14 cellular contexts compared by ENCODE assay signal in the genomic region with DNA sequence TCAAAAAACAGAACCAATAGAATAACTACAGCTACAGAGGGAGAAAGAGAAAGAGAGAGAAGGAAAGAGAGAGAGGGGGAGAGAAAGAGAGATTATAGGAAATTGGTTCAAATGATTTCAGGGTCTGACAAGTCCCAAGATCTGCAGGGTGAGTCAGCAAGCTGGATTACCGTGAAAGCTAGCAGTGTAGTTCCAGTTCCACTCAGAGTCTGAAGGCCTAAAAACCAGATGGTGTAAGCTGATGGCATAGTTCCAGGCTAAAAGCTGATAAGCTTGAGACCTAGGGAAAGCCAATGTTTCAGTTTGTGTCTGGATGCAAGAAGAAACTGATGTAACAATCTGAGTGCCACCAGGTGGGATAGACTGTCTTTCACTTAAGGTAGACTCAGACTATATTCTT.
DNase-seq lines count a peak whose midpoint lies in the region; ATAC-seq, FAIRE-seq and TF ChIP-seq lines count a peak whose summit lies in the region.
"Had no signal": no experiment of that assay in that cellular context is flagged by ENCODE, and none has a peak within 500 bp of the region (broad histone marks: within the 10 kb centered on the region; RNA-seq: fewer than 3 reads in every experiment).

No MANE protein-coding gene starts in this region.

- no peak for FAIRE-seq in keratinocyte (lab: Jason Lieb, UNC)

- no peaks in the 10 kb centered on the region for H3K79me1 ChIP-seq in IMR-90 (ENCODE audit: low read depth in 1 of 2, low read length in 2 of 2)

- TF ChIP-seq CTCF in IMR-90 (conservative IDR thresholded peaks at IDR 0.05; ENCODE audit: low read depth, low read length) (no peak), body of pancreas (IDR thresholded peaks at IDR 0.05) (peak in 1 of 7 experiments; percentile 4), keratinocyte (optimal IDR thresholded peaks at IDR 0.05 in 1 of 3, IDR thresholded peaks at IDR 0.05 in 1 of 3, conservative IDR thresholded peaks at IDR 0.05 in 1 of 3; ENCODE audit: extremely low read depth in 1 of 3, insufficient read depth in 2 of 3, low read length in 3 of 3) (no peak), ascending aorta (IDR thresholded peaks at IDR 0.05) (no peak), sigmoid colon (IDR thresholded peaks at IDR 0.05) (no peak)
- TF ChIP-seq CTCF in activated CD8-positive, alpha-beta T cell treated with anti-CD3 and anti-CD28 coated beads for 36 hours (IDR thresholded peaks at IDR 0.05): no peak

- H3K4me3 ChIP-seq in IMR-90 (ENCODE audit: insufficient read depth, low read depth, low read length) (no peak overlapping the region), body of pancreas (no peak overlapping the region), keratinocyte (ENCODE audit: control insufficient read depth in 2 of 3, extremely low read depth in 1 of 3, insufficient read depth in 2 of 3, low read depth in 1 of 3, low read length in 3 of 3) (no peak overlapping the region), ascending aorta (no peak overlapping the region), sigmoid colon (no peak overlapping the region)
- H3K4me3 ChIP-seq: stomach had no signal

- H3K9ac ChIP-seq in IMR-90 (ENCODE audit: low read depth, low read length): no peak overlapping the region
- no peak overlapping the region for H3K9ac ChIP-seq in keratinocyte (ENCODE audit: control insufficient read depth, extremely low read depth, insufficient read depth, low read length)

- intact Hi-C loops in IMR-90 (cut with micrococcal nuclease): no loop called here
- intact Hi-C loops in body of pancreas (cut with DNase I): no loop called here
- intact Hi-C loops in ascending aorta (cut with DNase I): no loop called here
- intact Hi-C loops in activated CD8-positive, alpha-beta T cell treated with anti-CD3 and anti-CD28 coated beads for 36 hours (cut with micrococcal nuclease): no loop called here
- intact Hi-C loops in sigmoid colon (cut with DNase I): no loop called here

- no peaks in the 10 kb centered on the region for H3K4me1 ChIP-seq in IMR-90 (ENCODE audit: control insufficient read depth, insufficient read depth, low read length)
- peaks cover 21% of the 10 kb centered on the region for H3K4me1 ChIP-seq in body of pancreas
- H3K4me1 ChIP-seq in keratinocyte (ENCODE audit: control insufficient read depth, extremely low read depth, insufficient read depth, low read length): peaks cover 22% of the 10 kb centered on the region
- no peaks in the 10 kb centered on the region for H3K4me1 ChIP-seq in ascending aorta
- H3K4me1 ChIP-seq in sigmoid colon: no peaks in the 10 kb centered on the region
- H3K4me1 ChIP-seq: stomach had no signal

- no peak overlapping the region for H4K91ac ChIP-seq in IMR-90 (ENCODE audit: insufficient read depth, low read depth, low read length)

- no peak for TF ChIP-seq RAD21 in IMR-90 (IDR thresholded peaks at IDR 0.05; ENCODE audit: low read length)

- H3K36me3 ChIP-seq in IMR-90 (ENCODE audit: control insufficient read depth, insufficient read depth, low read length) (no peaks in the 10 kb centered on the region), body of pancreas (replicated peaks in 1 of 2; ENCODE audit: insufficient read depth in 1 of 2, low read depth in 2 of 2) (no peaks in the 10 kb centered on the region), keratinocyte (ENCODE audit: control insufficient read depth in 2 of 2, extremely low read depth in 1 of 2, insufficient read depth in 2 of 2, low read length in 2 of 2) (no peaks in the 10 kb centered on the region), ascending aorta (no peaks in the 10 kb centered on the region), sigmoid colon (no peaks in the 10 kb centered on the region)
- H3K36me3 ChIP-seq: stomach had no signal

- H3K9me3 Mint-ChIP-seq in activated CD8-positive, alpha-beta T cell treated with anti-CD3 and anti-CD28 coated beads for 36 hours: no peaks in the 10 kb centered on the region
- H3K9me3 Mint-ChIP-seq: activated naive CD8-positive, alpha-beta T cell treated with anti-CD3 and anti-CD28 coated beads, Interleukin-2, amount 10 ng/mL, durations not matched to agents 7 days and 5 days had no signal

- H3K9me3 ChIP-seq in IMR-90 (ENCODE audit: control insufficient read depth, insufficient read depth, low read length): no peaks in the 10 kb centered on the region
- no peaks in the 10 kb centered on the region for H3K9me3 ChIP-seq in body of pancreas
- no peaks in the 10 kb centered on the region for H3K9me3 ChIP-seq in keratinocyte (ENCODE audit: control insufficient read depth, low read depth, low read length)
- no peaks in the 10 kb centered on the region for H3K9me3 ChIP-seq in ascending aorta
- no peaks in the 10 kb centered on the region for H3K9me3 ChIP-seq in sigmoid colon
- H3K9me3 ChIP-seq: stomach had no signal

- no peak overlapping the region for H3K14ac ChIP-seq in IMR-90 (replicated peaks; ENCODE audit: low read depth, low read length)

- no peak overlapping the region for H2BK15ac ChIP-seq in IMR-90 (ENCODE audit: low read depth, low read length)

- no peaks in the 10 kb centered on the region for H4K20me1 ChIP-seq in IMR-90 (ENCODE audit: insufficient read depth, low read length)
- no peaks in the 10 kb centered on the region for H4K20me1 ChIP-seq in keratinocyte (ENCODE audit: control insufficient read depth, extremely low read depth, insufficient read depth, low read length)

- H3K9me1 ChIP-seq in IMR-90 (ENCODE audit: insufficient read depth, low read length) (no peaks in the 10 kb centered on the region), keratinocyte (ENCODE audit: control insufficient read depth, extremely low read depth, insufficient read depth, low read length) (no peaks in the 10 kb centered on the region)

- no peak overlapping the region for H3K56ac ChIP-seq in IMR-90 (ENCODE audit: extremely low read depth, insufficient read depth, low read length)

- no peak for TF ChIP-seq POLR2A in IMR-90 (IDR thresholded peaks at IDR 0.05; ENCODE audit: low read depth, low read length)
- no peak for TF ChIP-seq POLR2A in body of pancreas (IDR thresholded peaks at IDR 0.05)
- TF ChIP-seq POLR2A in sigmoid colon (IDR thresholded peaks at IDR 0.05): no peak

- no peak overlapping the region for H3K4ac ChIP-seq in IMR-90 (ENCODE audit: low read depth, low read length)

- H3K23ac ChIP-seq in IMR-90 (ENCODE audit: low read depth, low read length): no peak overlapping the region

- dilution Hi-C loops in IMR-90 (cut with HindIII; ENCODE audit: low sequenced_read_pairs, unreplicated experiment): no loop called here
- dilution Hi-C loops in keratinocyte (cut with MboI; ENCODE audit: extremely low pct_ligation_motif_present, low sequenced_read_pairs): no loop called here

- H3K27ac Mint-ChIP-seq in activated CD8-positive, alpha-beta T cell treated with anti-CD3 and anti-CD28 coated beads for 36 hours: no peak overlapping the region
- H3K27ac Mint-ChIP-seq: activated naive CD8-positive, alpha-beta T cell treated with anti-CD3 and anti-CD28 coated beads, Interleukin-2, amount 10 ng/mL, durations not matched to agents 7 days and 5 days; B cell had no signal

- BruUV-seq in IMR-90 (replicated peaks; lab: Mats Ljungman, UMichigan): no TSS peak

- no peaks in the 10 kb centered on the region for H3K79me2 ChIP-seq in keratinocyte (ENCODE audit: control insufficient read depth, insufficient read depth, low read length)

- H2AK5ac ChIP-seq in IMR-90 (ENCODE audit: low read depth, low read length): no peak overlapping the region

- H3K27ac ChIP-seq in IMR-90 (ENCODE audit: insufficient read depth, low read length): no peak overlapping the region
- peak overlapping the region in 3 of 4 donors; percentile 31 to 43 (median 42) for H3K27ac ChIP-seq in body of pancreas
- H3K27ac ChIP-seq in keratinocyte (ENCODE audit: control insufficient read depth, insufficient read depth, low read length): no peak overlapping the region
- no peak overlapping the region for H3K27ac ChIP-seq in ascending aorta
- no peak overlapping the region for H3K27ac ChIP-seq in sigmoid colon
- H3K27ac ChIP-seq: stomach had no signal

- in situ Hi-C loops in IMR-90 (cut with MboI; ENCODE audit: low sequenced_read_pairs): no loop called here

- H4K8ac ChIP-seq in IMR-90 (ENCODE audit: low read depth in 2 of 2, low read length in 2 of 2): no peak overlapping the region

- H3K4me1 Mint-ChIP-seq in activated CD8-positive, alpha-beta T cell treated with anti-CD3 and anti-CD28 coated beads for 36 hours (ENCODE audit: low read depth): no peaks in the 10 kb centered on the region
- H3K4me1 Mint-ChIP-seq: activated naive CD8-positive, alpha-beta T cell treated with anti-CD3 and anti-CD28 coated beads, Interleukin-2, amount 10 ng/mL, durations not matched to agents 7 days and 5 days; B cell had no signal

- CTCF ChIA-PET in IMR-90 (lab: Yijun Ruan, JAX): no interaction called here
- CTCF ChIA-PET in activated CD8-positive, alpha-beta T cell treated with anti-CD3 and anti-CD28 coated beads for 36 hours (lab: Charles Lee): no interaction called here

- H2BK120ac ChIP-seq in IMR-90 (ENCODE audit: low read depth, low read length): no peak overlapping the region

- no peak overlapping the region for H2BK5ac ChIP-seq in IMR-90 (ENCODE audit: low read depth, low read length, poor library complexity, severe bottlenecking)

- H2AFZ ChIP-seq in IMR-90 (replicated peaks; ENCODE audit: low read length, poor library complexity) (no peak overlapping the region), keratinocyte (ENCODE audit: control insufficient read depth, low read length) (peak overlapping the region; percentile 41)

- no peak overlapping the region for H4K5ac ChIP-seq in IMR-90 (ENCODE audit: low read depth, low read length)

- H3K27me3 Mint-ChIP-seq in activated CD8-positive, alpha-beta T cell treated with anti-CD3 and anti-CD28 coated beads for 36 hours: peaks cover 13% of the 10 kb centered on the region
- H3K27me3 Mint-ChIP-seq: activated naive CD8-positive, alpha-beta T cell treated with anti-CD3 and anti-CD28 coated beads, Interleukin-2, amount 10 ng/mL, durations not matched to agents 7 days and 5 days had no signal

- H3K27me3 ChIP-seq in IMR-90 (ENCODE audit: control insufficient read depth, insufficient read depth, low read length) (no peaks in the 10 kb centered on the region), body of pancreas (no peaks in the 10 kb centered on the region), keratinocyte (ENCODE audit: control insufficient read depth, extremely low read depth, insufficient read depth, low read length) (no peaks in the 10 kb centered on the region), ascending aorta (no peaks in the 10 kb centered on the region), sigmoid colon (no peaks in the 10 kb centered on the region)
- H3K27me3 ChIP-seq: stomach had no signal

- no peaks in the 10 kb centered on the region for H3K36me3 Mint-ChIP-seq in activated CD8-positive, alpha-beta T cell treated with anti-CD3 and anti-CD28 coated beads for 36 hours (ENCODE audit: low read depth)
- H3K36me3 Mint-ChIP-seq: activated naive CD8-positive, alpha-beta T cell treated with anti-CD3 and anti-CD28 coated beads, Interleukin-2, amount 10 ng/mL, durations not matched to agents 7 days and 5 days had no signal

- H3K4me3 Mint-ChIP-seq in activated CD8-positive, alpha-beta T cell treated with anti-CD3 and anti-CD28 coated beads for 36 hours: no peak overlapping the region
- H3K4me3 Mint-ChIP-seq: activated naive CD8-positive, alpha-beta T cell treated with anti-CD3 and anti-CD28 coated beads, Interleukin-2, amount 10 ng/mL, durations not matched to agents 7 days and 5 days; B cell had no signal

- H2BK20ac ChIP-seq in IMR-90 (ENCODE audit: low read depth, low read length): no peak overlapping the region

- peak; percentile 55 for DNase-seq in CMK (ENCODE audit: low read depth)
- DNase-seq in IMR-90: peak; percentile 11
- peak; percentile 56 to 87 (median 70) for DNase-seq in body of pancreas
- DNase-seq in keratinocyte (ENCODE audit: low read depth, low spot score): no peak
- no peak for DNase-seq in amniotic stem cell (lab: John Stamatoyannopoulos, UW)
- no peak for DNase-seq in ascending aorta (ENCODE audit: low spot score in 2 of 2)
- DNase-seq in activated CD8-positive, alpha-beta T cell treated with anti-CD3 and anti-CD28 coated beads for 36 hours: no peak
- DNase-seq in sigmoid colon: no peak
- DNase-seq: activated naive CD8-positive, alpha-beta T cell treated with anti-CD3 and anti-CD28 coated beads, Interleukin-2, amount 10 ng/mL, durations not matched to agents 7 days and 5 days; NCI-H748 treated with DMSO at 0.1 percent for 48 hours; occipital lobe; stimulated activated CD4-positive, alpha-beta T cell treated with anti-CD3 and anti-CD28 coated beads, Interleukin-4, amount 100 ng/mL, for 4 hours; stomach had no signal

- POLR2A ChIA-PET in IMR-90 (lab: Charles Lee; ENCODE audit: unreplicated experiment): no interaction called here
- POLR2A ChIA-PET in activated CD8-positive, alpha-beta T cell treated with anti-CD3 and anti-CD28 coated beads for 36 hours (lab: Charles Lee): no interaction called here

- no peak overlapping the region for H3K4me2 ChIP-seq in IMR-90 (ENCODE audit: low read depth, low read length)
- H3K4me2 ChIP-seq in keratinocyte (ENCODE audit: control insufficient read depth, extremely low read depth, insufficient read depth, low read depth, low read length): peak overlapping the region; percentile 14

- no peak overlapping the region for H2AK9ac ChIP-seq in IMR-90 (replicated peaks; ENCODE audit: low read depth, low read length, poor library complexity)

- no peak for TF ChIP-seq EP300 in sigmoid colon (IDR thresholded peaks at IDR 0.05)

- ATAC-seq in IMR-90 (ENCODE audit: low read depth): no peak
- ATAC-seq in body of pancreas: peak; percentile 96
- no peak for ATAC-seq in activated CD8-positive, alpha-beta T cell treated with anti-CD3 and anti-CD28 coated beads for 36 hours

- no CpG with 5 or more reads among the region's 1 CpG for WGBS in IMR-90 (ENCODE audit: extremely low coverage in 2 of 2, insufficient read length in 1 of 2), 2 experiments
- WGBS in body of pancreas, 2 donors: 0 to 4% methylated on average over 1 of the region's 1 CpG
- WGBS in sigmoid colon, 2 donors: 41 to 50% methylated on average over 1 of the region's 1 CpG

- H3K18ac ChIP-seq in IMR-90 (ENCODE audit: low read depth, low read length): no peak overlapping the region

Comparison
In these comparisons a context has a peak if more than half of its experiments do, and no peak if none do; other contexts are left out.
1. DNase-seq: peak in CMK (single experiment), IMR-90 (single experiment) and body of pancreas (4 of 4); none in keratinocyte (single experiment), amniotic stem cell (single experiment), ascending aorta (0 of 2), activated CD8-positive, alpha-beta T cell treated with anti-CD3 and anti-CD28 coated beads for 36 hours (single experiment) and sigmoid colon (single experiment).
2. H3K27ac ChIP-seq: peak in body of pancreas (3 of 4); none in IMR-90 (single experiment), keratinocyte (single experiment), ascending aorta (0 of 2) and sigmoid colon (0 of 4).